ENCODE assay signal across 24 cellular contexts in the genomic region with DNA sequence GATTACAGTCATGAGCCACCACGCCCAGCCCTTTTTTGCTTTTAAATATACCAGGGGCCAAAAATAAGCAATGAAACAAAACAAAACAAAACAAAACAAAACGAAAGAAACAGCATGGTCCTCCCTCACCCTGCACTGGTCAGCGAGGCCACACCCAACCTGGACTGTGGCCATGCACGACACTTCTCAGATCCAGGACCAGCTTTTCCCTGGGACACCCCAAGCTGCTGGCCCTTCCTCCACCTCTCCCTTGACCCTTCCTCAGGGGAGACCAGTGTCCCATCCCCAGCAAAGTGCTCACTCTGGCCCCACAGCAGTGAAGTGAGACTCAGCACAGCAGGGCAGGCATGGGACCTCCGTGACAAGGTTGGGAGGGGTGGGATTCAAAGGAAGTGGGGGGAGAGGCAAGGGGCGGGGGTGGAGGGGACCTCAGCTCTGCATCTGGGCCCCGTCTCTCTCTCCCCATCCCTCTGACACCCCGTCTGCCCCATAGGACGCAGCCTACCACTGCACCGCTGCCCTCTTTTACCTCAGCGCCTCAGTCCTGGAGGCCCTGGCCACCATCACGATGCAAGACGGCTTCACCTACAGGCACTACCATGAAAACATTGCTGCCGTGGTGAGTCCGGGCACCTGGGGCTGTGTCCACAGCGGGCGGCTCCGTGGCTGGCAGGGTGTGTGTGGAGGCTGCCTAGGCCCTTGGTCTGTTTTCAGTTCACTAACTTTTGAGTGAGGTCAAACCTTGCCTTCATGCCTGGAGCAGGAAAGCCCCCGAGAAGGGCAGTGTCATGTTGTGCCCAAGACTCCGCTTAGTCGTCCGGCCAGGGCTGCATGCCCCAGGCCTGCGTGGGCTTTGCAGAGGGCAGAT. TPM values are rescaled to one million over a fixed set of nuclear protein-coding genes. Genes with fewer than 3 reads are reported as not detected.
DNase-seq lines count a peak whose midpoint lies in the region; ATAC-seq and TF ChIP-seq lines count a peak whose summit lies in the region.
"Had no signal": no experiment of that assay in that cellular context is flagged by ENCODE, and none has a peak within 500 bp of the region (broad histone marks: within the 10 kb centered on the region; RNA-seq: fewer than 3 reads in every experiment).

No MANE protein-coding gene starts in this region.

- no peak overlapping the region for H3K14ac ChIP-seq in neuronal stem cell (ENCODE audit: low read length)

- peaks cover 78% of the 10 kb centered on the region for H3K4me1 ChIP-seq in CD8-positive, alpha-beta T cell (ENCODE audit: insufficient read depth, low read length)
- H3K4me1 ChIP-seq in neuronal stem cell (ENCODE audit: control insufficient read depth in 2 of 2, insufficient read depth in 1 of 2, low read depth in 1 of 2, low read length in 2 of 2): no peaks in the 10 kb centered on the region

- peak overlapping the region; percentile 28 for H4K91ac ChIP-seq in neuronal stem cell (ENCODE audit: low read depth, low read length, poor library complexity)

- H3K9ac ChIP-seq in neuronal stem cell (ENCODE audit: low read depth, low read length, poor library complexity): peak overlapping the region; percentile 27

- CTCF ChIA-PET in CD8-positive, alpha-beta T cell (lab: Charles Lee): interaction anchor here (0.8 to 1.5 kb wide), 3 partner anchors 26 to 30 kb away, joined by 3 to 6 read pairs (median 3); no protein-coding TSS in a partner anchor

- TF ChIP-seq CTCF in CD14-positive monocyte (IDR thresholded peaks at IDR 0.05): no peak
- TF ChIP-seq CTCF in CD8-positive, alpha-beta T cell (IDR thresholded peaks at IDR 0.05): no peak

- no peaks in the 10 kb centered on the region for H3K36me3 Mint-ChIP-seq in CD14-positive monocyte
- H3K36me3 Mint-ChIP-seq in CD8-positive, alpha-beta T cell: peaks cover 63% of the 10 kb centered on the region
- peaks cover 62% of the 10 kb centered on the region for H3K36me3 Mint-ChIP-seq in activated T-helper 1 cell treated with anti-CD3 and anti-CD28 coated beads, Interleukin-12 subunit alpha, Interleukin-12 subunit beta, Interleukin-2, Interleukin-4 antibody, amounts not matched to agents 30 ng/mL and 10 ng/mL and 1 ng/mL, durations not matched to agents 14 hours and 24 hours and 36 hours (ENCODE audit: low read depth)

- no peak overlapping the region for H3K4me2 ChIP-seq in neuronal stem cell (ENCODE audit: insufficient read depth, low read length, poor library complexity, severe bottlenecking)

- DNase-seq in CD14-positive monocyte (ENCODE audit: low spot score): peak; percentile 40
- DNase-seq in CD8-positive, alpha-beta T cell: no peak
- DNase-seq in activated T-helper 1 cell treated with anti-CD3 and anti-CD28 coated beads, Interleukin-12 subunit alpha, Interleukin-12 subunit beta, Interleukin-2, Interleukin-4 antibody, amounts not matched to agents 30 ng/mL and 10 ng/mL and 1 ng/mL, durations not matched to agents 14 hours and 24 hours and 36 hours (ENCODE audit: low spot score): no peak
- DNase-seq in neuronal stem cell (ENCODE audit: low spot score): no peak
- DNase-seq in cerebellar cortex (ENCODE audit: low spot score): no peak
- DNase-seq in NCI-H1436 (lab: John Stamatoyannopoulos, UW): no peak
- DNase-seq: activated CD4-positive, CD25-positive, alpha-beta regulatory T cell; activated CD8-positive, alpha-beta memory T cell treated with anti-CD3 and anti-CD28 coated beads, Interleukin-2, amount 50 U/mL, for 48 hours; AML-193; dermis blood vessel endothelial cell; H9; KBM-7; mucosa of descending colon; NCI-H2081 treated with DMSO at 0.1 percent for 48 hours; NCI-H510A treated with DMSO at 0.1 percent for 48 hours; occipital lobe; right cardiac atrium; SHP77 treated with DMSO at 0.1 percent for 48 hours; stomach had no signal

- H3K18ac ChIP-seq in neuronal stem cell (ENCODE audit: low read length): peak overlapping the region; percentile 49

- H2BK120ac ChIP-seq in neuronal stem cell (ENCODE audit: low read depth, low read length): no peak overlapping the region

- intact Hi-C loops in CD14-positive monocyte (cut with micrococcal nuclease): no loop called here
- intact Hi-C loops in CD8-positive, alpha-beta T cell (cut with DNase I, micrococcal nuclease): no loop called here
- intact Hi-C loops in activated T-helper 1 cell treated with anti-CD3 and anti-CD28 coated beads, Interleukin-12 subunit alpha, Interleukin-12 subunit beta, Interleukin-2, Interleukin-4 antibody, amounts not matched to agents 30 ng/mL and 10 ng/mL and 1 ng/mL, durations not matched to agents 14 hours and 24 hours and 36 hours (cut with micrococcal nuclease): no loop called here

- no peak for ATAC-seq in CD8-positive, alpha-beta T cell
- no peak for ATAC-seq in GM18520 (IDR thresholded peaks at IDR 0.05; ENCODE audit: unreplicated experiment)
- ATAC-seq: gastroesophageal sphincter, left lobe of liver, mucosa of descending colon, right cardiac atrium had no signal

- no peaks in the 10 kb centered on the region for H3K79me1 ChIP-seq in neuronal stem cell (ENCODE audit: low read depth, low read length)

- H3K4me1 Mint-ChIP-seq in CD14-positive monocyte: no peaks in the 10 kb centered on the region
- peaks cover 73% of the 10 kb centered on the region for H3K4me1 Mint-ChIP-seq in CD8-positive, alpha-beta T cell (ENCODE audit: low read depth)
- H3K4me1 Mint-ChIP-seq in activated T-helper 1 cell treated with anti-CD3 and anti-CD28 coated beads, Interleukin-12 subunit alpha, Interleukin-12 subunit beta, Interleukin-2, Interleukin-4 antibody, amounts not matched to agents 30 ng/mL and 10 ng/mL and 1 ng/mL, durations not matched to agents 14 hours and 24 hours and 36 hours (ENCODE audit: low read depth): peaks cover 84% of the 10 kb centered on the region

- no peak overlapping the region for H4K8ac ChIP-seq in neuronal stem cell (ENCODE audit: low read depth, low read length)

- H3K4me3 Mint-ChIP-seq in CD14-positive monocyte: no peak overlapping the region
- no peak overlapping the region for H3K4me3 Mint-ChIP-seq in CD8-positive, alpha-beta T cell
- no peak overlapping the region for H3K4me3 Mint-ChIP-seq in activated T-helper 1 cell treated with anti-CD3 and anti-CD28 coated beads, Interleukin-12 subunit alpha, Interleukin-12 subunit beta, Interleukin-2, Interleukin-4 antibody, amounts not matched to agents 30 ng/mL and 10 ng/mL and 1 ng/mL, durations not matched to agents 14 hours and 24 hours and 36 hours
- H3K4me3 Mint-ChIP-seq: H9; T-helper 2 cell treated with Interferon-gamma antibody and Interleukin-4, amounts not matched to agents 5 μg/mL and 100 μg/mL, for 36 hours had no signal

- WGBS in neuronal stem cell (ENCODE audit: extremely low coverage in 2 of 2, insufficient read length in 2 of 2, insufficient replicate concordance in 1 of 2), 2 donors: no CpG with 5 or more reads among the region's 23 CpGs

- no peak overlapping the region for H2BK12ac ChIP-seq in neuronal stem cell (ENCODE audit: low read length)

- H3K23ac ChIP-seq in neuronal stem cell (ENCODE audit: low read depth, low read length, poor library complexity): peak overlapping the region; percentile 67

- no peak overlapping the region for H3K4ac ChIP-seq in neuronal stem cell (ENCODE audit: low read length)

- no peak overlapping the region for H2AFZ ChIP-seq in neuronal stem cell (ENCODE audit: low read length)

- POLR2A ChIA-PET in CD8-positive, alpha-beta T cell (lab: Charles Lee): interaction anchor here (1.7 kb wide), 1 partner anchor 24 kb away, joined by 3 read pairs; no protein-coding TSS in a partner anchor

- peaks cover 6% of the 10 kb centered on the region for H3K36me3 ChIP-seq in CD8-positive, alpha-beta T cell (ENCODE audit: insufficient read depth, low read length)
- no peaks in the 10 kb centered on the region for H3K36me3 ChIP-seq in neuronal stem cell (replicated peaks in 1 of 2; ENCODE audit: control insufficient read depth in 2 of 2, insufficient read depth in 2 of 2, low read length in 2 of 2)
- H3K36me3 ChIP-seq: gastroesophageal sphincter, stomach had no signal

- H3K9me3 Mint-ChIP-seq in CD14-positive monocyte: no peaks in the 10 kb centered on the region
- H3K9me3 Mint-ChIP-seq in CD8-positive, alpha-beta T cell: no peaks in the 10 kb centered on the region
- H3K9me3 Mint-ChIP-seq in activated T-helper 1 cell treated with anti-CD3 and anti-CD28 coated beads, Interleukin-12 subunit alpha, Interleukin-12 subunit beta, Interleukin-2, Interleukin-4 antibody, amounts not matched to agents 30 ng/mL and 10 ng/mL and 1 ng/mL, durations not matched to agents 14 hours and 24 hours and 36 hours: no peaks in the 10 kb centered on the region
- H3K9me3 Mint-ChIP-seq: H9; T-helper 2 cell treated with Interferon-gamma antibody and Interleukin-4, amounts not matched to agents 5 μg/mL and 100 μg/mL, for 36 hours had no signal

- no peak overlapping the region for H3K4me3 ChIP-seq in CD8-positive, alpha-beta T cell (ENCODE audit: low read depth, low read length)
- H3K4me3 ChIP-seq in neuronal stem cell (ENCODE audit: low read length in 2 of 2): peak overlapping the region in 1 of 2 donors; percentile 47
- H3K4me3 ChIP-seq: gastroesophageal sphincter, mucosa of descending colon, stomach had no signal

- no peaks in the 10 kb centered on the region for H3K27me3 ChIP-seq in CD8-positive, alpha-beta T cell (ENCODE audit: insufficient read depth, low read length)
- peaks cover 0 to 18% (median 0%) of the 10 kb centered on the region in 3 experiments for H3K27me3 ChIP-seq in neuronal stem cell (ENCODE audit: control insufficient read depth in 3 of 3, insufficient read depth in 3 of 3, low read depth in 1 of 3, low read length in 3 of 3)

- no peak overlapping the region for H2AK5ac ChIP-seq in neuronal stem cell (ENCODE audit: low read depth, low read length)

- H3K9me3 ChIP-seq in CD8-positive, alpha-beta T cell (ENCODE audit: low read length): no peaks in the 10 kb centered on the region
- no peaks in the 10 kb centered on the region for H3K9me3 ChIP-seq in neuronal stem cell (replicated peaks in 1 of 2; ENCODE audit: control insufficient read depth in 2 of 2, insufficient read depth in 1 of 2, low read depth in 1 of 2, low read length in 2 of 2)
- H3K9me3 ChIP-seq: gastroesophageal sphincter, mucosa of descending colon, stomach had no signal

- peak overlapping the region; percentile 55 for H2BK5ac ChIP-seq in neuronal stem cell (ENCODE audit: low read length)

- H3K27me3 Mint-ChIP-seq in CD14-positive monocyte (ENCODE audit: low read depth in 3 of 3): peaks cover 3 to 11% (median 11%) of the 10 kb centered on the region in 3 donors
- no peaks in the 10 kb centered on the region for H3K27me3 Mint-ChIP-seq in CD8-positive, alpha-beta T cell (ENCODE audit: low read depth)
- H3K27me3 Mint-ChIP-seq in activated T-helper 1 cell treated with anti-CD3 and anti-CD28 coated beads, Interleukin-12 subunit alpha, Interleukin-12 subunit beta, Interleukin-2, Interleukin-4 antibody, amounts not matched to agents 30 ng/mL and 10 ng/mL and 1 ng/mL, durations not matched to agents 14 hours and 24 hours and 36 hours (ENCODE audit: insufficient read depth): no peaks in the 10 kb centered on the region

- no peak overlapping the region for H3K27ac Mint-ChIP-seq in CD14-positive monocyte
- H3K27ac Mint-ChIP-seq in CD8-positive, alpha-beta T cell: peak overlapping the region; percentile 60
- peak overlapping the region; percentile 97 for H3K27ac Mint-ChIP-seq in activated T-helper 1 cell treated with anti-CD3 and anti-CD28 coated beads, Interleukin-12 subunit alpha, Interleukin-12 subunit beta, Interleukin-2, Interleukin-4 antibody, amounts not matched to agents 30 ng/mL and 10 ng/mL and 1 ng/mL, durations not matched to agents 14 hours and 24 hours and 36 hours
- H3K27ac Mint-ChIP-seq: H9; T-helper 2 cell treated with Interferon-gamma antibody and Interleukin-4, amounts not matched to agents 5 μg/mL and 100 μg/mL, for 36 hours had no signal

- no peak overlapping the region for H2BK15ac ChIP-seq in neuronal stem cell (ENCODE audit: low read length)

- no peak overlapping the region for H3K27ac ChIP-seq in CD8-positive, alpha-beta T cell (ENCODE audit: low read depth, low read length)
- no peak overlapping the region for H3K27ac ChIP-seq in neuronal stem cell (replicated peaks; ENCODE audit: low read length)
- H3K27ac ChIP-seq: epithelial cell of prostate had no signal

RNA-seq across cellular contexts. Expression of a gene that starts 23.8 kb away (rescaled TPM):
- under 1 TPM; 0.39 to 0.48 TPM for polyA plus RNA-seq in CD14-positive monocyte
- total RNA-seq in CD8-positive, alpha-beta T cell: 10 to 100 TPM; 49.8 to 56.0 TPM
- 264 and 272 TPM in 2 replicates for total RNA-seq in activated T-helper 1 cell treated with anti-CD3 and anti-CD28 coated beads, Interleukin-12 subunit alpha, Interleukin-12 subunit beta, Interleukin-2, Interleukin-4 antibody, amounts not matched to agents 30 ng/mL and 10 ng/mL and 1 ng/mL, durations not matched to agents 14 hours and 24 hours and 36 hours
- polyA plus RNA-seq in neuronal stem cell (2013, experiment 1 of 2): 0.18 TPM
- polyA plus RNA-seq in neuronal stem cell (2013, experiment 2 of 2): 0.19 TPM
- total RNA-seq: H9, occipital lobe had no signal

Comparison
In these comparisons a context has a peak if more than half of its experiments do, and no peak if none do; other contexts are left out.
1. H3K27ac Mint-ChIP-seq: peak in CD8-positive, alpha-beta T cell (single experiment) and activated T-helper 1 cell treated with anti-CD3 and anti-CD28 coated beads, Interleukin-12 subunit alpha, Interleukin-12 subunit beta, Interleukin-2, Interleukin-4 antibody, amounts not matched to agents 30 ng/mL and 10 ng/mL and 1 ng/mL, durations not matched to agents 14 hours and 24 hours and 36 hours (single experiment); none in CD14-positive monocyte (0 of 7).